ENCODE assay signal across 8 cellular contexts in genomic region chr12:57454566-57455373, GRCh38. TPM values are rescaled to one million over a fixed set of nuclear protein-coding genes. Genes with fewer than 3 reads are reported as not detected.
A peak's percentile ranks its signal among the peaks of the same experiment; 100 is the strongest.
DNase-seq lines count a peak whose midpoint lies in the region; ATAC-seq, FAIRE-seq and TF ChIP-seq lines count a peak whose summit lies in the region.

TSS of gene INHBE (plus strand) at chr12:57455307. CDS start at chr12:57455537, 230 bp downstream.

- intact Hi-C loops in cardiac septum (cut with DNase I) (loop anchor here (1.0 to 5.0 kb wide), 3 partner anchors 147 to 242 kb away; no protein-coding TSS in a partner anchor), endothelial cell of umbilical vein (cut with micrococcal nuclease) (no loop called here), Right ventricle myocardium superior (cut with DNase I) (no loop called here)

- ATAC-seq in HG02759 (IDR thresholded peaks at IDR 0.05; ENCODE audit: unreplicated experiment) (no peak), Right ventricle myocardium superior (ENCODE audit: poor library complexity) (no peak)

- H2AFZ ChIP-seq in endothelial cell of umbilical vein (ENCODE audit: low read depth, low read length), result peak within 1 kb of the TSS; percentile 9

- no peaks in the 10 kb centered on the region for H3K79me2 ChIP-seq in endothelial cell of umbilical vein (ENCODE audit: control insufficient read depth, insufficient read depth, low read length)

- TF ChIP-seq CTCF in cardiac muscle cell (IDR thresholded peaks at IDR 0.05; ENCODE audit: low read depth, low read length) (no peak), endothelial cell of umbilical vein (IDR thresholded peaks at IDR 0.05; ENCODE audit: extremely low read depth in 1 of 2, insufficient read depth in 1 of 2, low read depth in 1 of 2, low read length in 2 of 2) (no peak)

- TF ChIP-seq POLR2A in endothelial cell of umbilical vein (IDR thresholded peaks at IDR 0.05; ENCODE audit: low read depth, low read length), result no peak

- H3K27ac ChIP-seq in cardiac muscle cell (no peak within 1 kb of the TSS), endothelial cell of umbilical vein (ENCODE audit: insufficient read depth, low read depth, low read length) (no peak within 1 kb of the TSS)

- BruUV-seq in endothelial cell of umbilical vein (replicated peaks; lab: Mats Ljungman, UMichigan), result no TSS peak

- CTCF ChIA-PET in endothelial cell of umbilical vein (lab: Charles Lee), result interaction anchor here (0.7 to 7.9 kb wide), 13 partner anchors 10 to 212 kb away, joined by 3 to 394 read pairs (median 4); no protein-coding TSS in a partner anchor

- H4K20me1 ChIP-seq in endothelial cell of umbilical vein (replicated peaks; ENCODE audit: control insufficient read depth, extremely low read depth, insufficient read depth, low read length), result no peaks in the 10 kb centered on the region

- no peaks in the 10 kb centered on the region for H3K9me1 ChIP-seq in endothelial cell of umbilical vein (replicated peaks; ENCODE audit: control insufficient read depth, extremely low read depth, insufficient read depth, low read length)

- peak; percentile 52 to 89 for DNase-seq in cardiac muscle cell (ENCODE audit: low read depth in 1 of 2, low spot score in 1 of 2)
- no peak for DNase-seq in cardiac septum (ENCODE audit: low spot score)
- DNase-seq in NCI-H82 treated with DMSO at 0.1 percent for 48 hours (lab: John Stamatoyannopoulos, UW; ENCODE audit: unreplicated experiment), result peak; percentile 93
- DNase-seq in endothelial cell of umbilical vein (ENCODE audit: low read depth, low spot score), result no peak
- peak; percentile 51 for DNase-seq in stimulated activated CD8-positive, alpha-beta memory T cell treated with anti-CD3 and anti-CD28 coated beads, Interleukin-4, amount 100 ng/mL, for 48 hours
- DNase-seq in Right ventricle myocardium superior, result no peak
- no peak for DNase-seq in SW 1271 (lab: John Stamatoyannopoulos, UW)

- no peaks in the 10 kb centered on the region for H3K27me3 ChIP-seq in cardiac muscle cell
- no peaks in the 10 kb centered on the region for H3K27me3 ChIP-seq in endothelial cell of umbilical vein (ENCODE audit: control insufficient read depth in 2 of 2, insufficient read depth in 2 of 2, low read length in 2 of 2)

- dilution Hi-C loops in endothelial cell of umbilical vein (cut with MboI; ENCODE audit: extremely low pct_ligation_motif_present, low sequenced_read_pairs), result no loop called here

- H3K4me3 ChIP-seq in cardiac muscle cell (no peak within 1 kb of the TSS), endothelial cell of umbilical vein (replicated peaks in 1 of 3; ENCODE audit: insufficient read depth in 1 of 3, low read depth in 1 of 3, low read length in 3 of 3) (no peak within 1 kb of the TSS)

- H3K4me2 ChIP-seq in endothelial cell of umbilical vein (ENCODE audit: insufficient read depth, low read length), result no peak within 1 kb of the TSS

- H3K36me3 ChIP-seq in cardiac muscle cell, result no peaks in the 10 kb centered on the region
- H3K36me3 ChIP-seq in endothelial cell of umbilical vein (ENCODE audit: control insufficient read depth in 2 of 2, extremely low read depth in 1 of 2, insufficient read depth in 2 of 2, low read length in 2 of 2), result no peaks in the 10 kb centered on the region

- no peak within 1 kb of the TSS for H3K9ac ChIP-seq in endothelial cell of umbilical vein (replicated peaks; ENCODE audit: extremely low read depth, insufficient read depth, low read length)

- H3K9me3 ChIP-seq in cardiac muscle cell (ENCODE audit: low read depth), result no peaks in the 10 kb centered on the region
- H3K9me3 ChIP-seq in endothelial cell of umbilical vein (replicated peaks; ENCODE audit: control insufficient read depth, insufficient read depth, low read length), result no peaks in the 10 kb centered on the region

- POLR2A ChIA-PET in endothelial cell of umbilical vein (lab: Charles Lee), result no interaction called here

- H3K4me1 ChIP-seq in cardiac muscle cell (ENCODE audit: low read depth), result peaks cover 26% of the 10 kb centered on the region
- peaks cover 11% of the 10 kb centered on the region for H3K4me1 ChIP-seq in endothelial cell of umbilical vein (ENCODE audit: control insufficient read depth, extremely low read depth, insufficient read depth, low read length)

- no peak for FAIRE-seq in endothelial cell of umbilical vein (lab: Jason Lieb, UNC)

TF ChIP-seq in endothelial cell of umbilical vein, 7 proteins besides CTCF, POLR2A, EP300 and RAD21:
- TF ChIP-seq MAX (IDR thresholded peaks at IDR 0.05; ENCODE audit: insufficient read depth, insufficient read length), result no peak
- no peak for TF ChIP-seq JUN (IDR thresholded peaks at IDR 0.05; ENCODE audit: borderline replicate concordance, insufficient read depth, insufficient read length, low read depth)
- TF ChIP-seq MYC (IDR thresholded peaks at IDR 0.05; ENCODE audit: low read depth, low read length), result no peak
- no peak for TF ChIP-seq FOS (IDR thresholded peaks at IDR 0.05; ENCODE audit: borderline replicate concordance, insufficient read depth, low read length)
- TF ChIP-seq EZH2 (IDR thresholded peaks at IDR 0.05; ENCODE audit: borderline replicate concordance, low read depth, low read length, severe bottlenecking), result no peak
- TF ChIP-seq POLR2AphosphoS5 (IDR thresholded peaks at IDR 0.05; ENCODE audit: insufficient read depth, low read depth, low read length), result no peak
- TF ChIP-seq GATA2 (IDR thresholded peaks at IDR 0.05; ENCODE audit: insufficient read depth, insufficient read length, low read depth, low read length), result no peak
TF ChIP-seq in endothelial cell of umbilical vein: peak in this region for 0.

RNA-seq across cellular contexts. Expression of gene INHBE, which starts in this region (rescaled TPM):
- total RNA-seq in cardiac muscle cell, result 0.25 and 0.74 TPM in 2 replicates
- polyA plus RNA-seq in cardiac muscle cell, result 0.23 TPM in 1 of 2 replicates, not detected in the other
- 0.73 TPM for total RNA-seq in cardiac septum
- not detected in 2 replicates for total RNA-seq in endothelial cell of umbilical vein
- not detected in 2 replicates for polyA plus RNA-seq in endothelial cell of umbilical vein
- not detected in 2 replicates for polyA plus RNA-seq in endothelial cell of umbilical vein (2011; cell fraction: cytosol; rRNA removed)
- not detected in 2 replicates for polyA plus RNA-seq in endothelial cell of umbilical vein (2011; cell fraction: nucleus; rRNA removed)
- polyA plus RNA-seq in endothelial cell of umbilical vein (2012), result not detected in 2 replicates
- 0.15 and 0.63 TPM in 2 replicates for polyA minus RNA-seq in endothelial cell of umbilical vein
- 2.9 TPM for polyA minus RNA-seq in endothelial cell of umbilical vein (2011; cell fraction: cytosol; rRNA and poly(A)+ RNA removed)
- polyA minus RNA-seq in endothelial cell of umbilical vein (2011; cell fraction: nucleus; rRNA and poly(A)+ RNA removed), result not detected in 2 replicates
- total RNA-seq in Right ventricle myocardium superior, result not detected

Comparison
In these comparisons a context has a peak if more than half of its experiments do, and no peak if none do; other contexts are left out.
1. Peak in DNase-seq in cardiac muscle cell; RNA of the gene not detected or under 1 TPM.
2. DNase-seq: peak in NCI-H82 treated with DMSO at 0.1 percent for 48 hours (single experiment) and stimulated activated CD8-positive, alpha-beta memory T cell treated with anti-CD3 and anti-CD28 coated beads, Interleukin-4, amount 100 ng/mL, for 48 hours (single experiment); none in cardiac septum (single experiment), endothelial cell of umbilical vein (single experiment), Right ventricle myocardium superior (single experiment) and SW 1271 (0 of 2).